8 cellular contexts compared by ENCODE assay signal in the genomic region with DNA sequence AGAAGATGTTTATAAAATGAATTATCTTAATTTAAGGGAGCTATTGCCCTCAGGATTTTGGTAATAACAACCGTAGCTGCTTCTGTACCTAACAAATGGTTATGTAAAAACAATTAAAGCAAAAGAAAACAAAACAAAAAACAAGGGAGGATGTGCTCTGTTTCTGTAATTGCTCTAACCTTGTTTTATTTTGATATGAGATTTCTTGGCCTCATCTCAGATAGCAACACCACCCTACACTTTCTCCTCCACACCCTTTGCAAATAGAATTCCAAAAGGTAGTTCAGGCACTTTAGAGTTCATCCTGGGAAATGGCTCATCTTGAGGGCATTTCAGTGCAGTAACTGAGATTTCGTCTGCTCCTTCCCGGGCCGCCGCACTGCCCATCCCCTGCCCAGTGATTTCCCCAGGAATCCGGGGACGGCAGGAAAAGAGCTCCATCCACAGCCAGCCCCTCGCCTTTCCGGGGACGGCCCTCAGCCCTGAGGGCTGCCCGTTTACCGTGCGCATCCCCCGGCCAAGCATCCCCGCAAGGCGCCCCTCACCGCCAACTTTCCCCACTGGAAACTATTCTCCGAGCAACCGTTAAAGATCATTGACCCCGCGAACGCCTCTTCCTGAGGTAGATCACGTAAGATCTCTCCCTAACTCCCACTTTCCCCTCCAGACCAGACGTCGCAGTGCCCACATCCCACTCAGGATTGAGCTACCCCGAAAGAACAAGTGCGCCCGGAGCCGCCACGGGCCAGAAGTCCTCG. TPM values are rescaled to one million over a fixed set of nuclear protein-coding genes. Genes with fewer than 3 reads are reported as not detected.
DNase-seq lines count a peak whose midpoint lies in the region; ATAC-seq, FAIRE-seq and TF ChIP-seq lines count a peak whose summit lies in the region.

No MANE protein-coding gene starts in this region.

- peak overlapping the region; percentile 96 to 99 (median 98) for H3K27ac Mint-ChIP-seq in naive thymus-derived CD4-positive, alpha-beta T cell

- peaks cover 30% of the 10 kb centered on the region for H3K4me1 ChIP-seq in endothelial cell of umbilical vein (ENCODE audit: control insufficient read depth, extremely low read depth, insufficient read depth, low read length)
- peaks cover 39 to 43% of the 10 kb centered on the region in 2 donors for H3K4me1 ChIP-seq in naive thymus-derived CD4-positive, alpha-beta T cell (ENCODE audit: control insufficient read depth in 2 of 2, insufficient read depth in 2 of 2, low read length in 2 of 2)

- CTCF ChIA-PET in RWPE1 (lab: Yijun Ruan, JAX) (interaction anchor here (0.6 to 1.2 kb wide), 2 partner anchors 87 to 157 kb away, joined by 3 to 4 read pairs; no protein-coding TSS in a partner anchor), endothelial cell of umbilical vein (lab: Charles Lee) (interaction anchor here (1.1 to 1.4 kb wide), 4 partner anchors 11 to 157 kb away, joined by 3 to 4 read pairs (median 4); no protein-coding TSS in a partner anchor)
- CTCF ChIA-PET in naive thymus-derived CD4-positive, alpha-beta T cell (lab: Charles Lee): interaction anchor here (0.7 to 1.0 kb wide), 2 partner anchors 28 to 153 kb away, joined by 3 read pairs; no protein-coding TSS in a partner anchor

- no peaks in the 10 kb centered on the region for H3K9me1 ChIP-seq in endothelial cell of umbilical vein (replicated peaks; ENCODE audit: control insufficient read depth, extremely low read depth, insufficient read depth, low read length)

- H3K36me3 Mint-ChIP-seq in naive thymus-derived CD4-positive, alpha-beta T cell: peaks cover 0 to 26% (median 6%) of the 10 kb centered on the region in 5 donors

- H3K4me3 Mint-ChIP-seq in naive thymus-derived CD4-positive, alpha-beta T cell: peak overlapping the region; percentile 93 to 100 (median 99)

- POLR2A ChIA-PET in RWPE1 (lab: Yijun Ruan, JAX; ENCODE audit: low non-redundant PET): no interaction called here
- POLR2A ChIA-PET in endothelial cell of umbilical vein (lab: Charles Lee): interaction anchor here (0.9 to 1.6 kb wide), 2 partner anchors 33 to 207 kb away, joined by 3 to 5 read pairs; no protein-coding TSS in a partner anchor
- POLR2A ChIA-PET in naive thymus-derived CD4-positive, alpha-beta T cell (lab: Charles Lee): interaction anchor here (0.5 to 5.7 kb wide), 17 partner anchors 8 to 804 kb away, joined by 3 to 75 read pairs (median 3); a partner anchor contains a TSS

- TF ChIP-seq CTCF in RWPE1 (conservative IDR thresholded peaks at IDR 0.05; ENCODE audit: low read depth) (no peak), endothelial cell of umbilical vein (IDR thresholded peaks at IDR 0.05; ENCODE audit: extremely low read depth in 1 of 2, insufficient read depth in 1 of 2, low read depth in 1 of 2, low read length in 2 of 2) (no peak)

- BruUV-seq in endothelial cell of umbilical vein (replicated peaks; lab: Mats Ljungman, UMichigan): no TSS peak

- H3K9me3 Mint-ChIP-seq in naive thymus-derived CD4-positive, alpha-beta T cell: peaks cover 0 to 9% (median 0%) of the 10 kb centered on the region in 11 donors

- H4K20me1 ChIP-seq in endothelial cell of umbilical vein (replicated peaks; ENCODE audit: control insufficient read depth, extremely low read depth, insufficient read depth, low read length): peaks cover 3% of the 10 kb centered on the region

- ATAC-seq in naive thymus-derived CD4-positive, alpha-beta T cell: no peak

- H3K4me1 Mint-ChIP-seq in naive thymus-derived CD4-positive, alpha-beta T cell: peaks cover 38 to 78% (median 62%) of the 10 kb centered on the region in 7 donors

- H3K27me3 Mint-ChIP-seq in naive thymus-derived CD4-positive, alpha-beta T cell: peaks cover 0 to 5% (median 0%) of the 10 kb centered on the region in 5 donors

- H3K4me2 ChIP-seq in endothelial cell of umbilical vein (ENCODE audit: insufficient read depth, low read length): peak overlapping the region; percentile 84

- dilution Hi-C loops in endothelial cell of umbilical vein (cut with MboI; ENCODE audit: extremely low pct_ligation_motif_present, low sequenced_read_pairs): no loop called here

- peak overlapping the region; percentile 68 to 92 (median 81) for H3K4me3 ChIP-seq in endothelial cell of umbilical vein (replicated peaks in 1 of 3; ENCODE audit: insufficient read depth in 1 of 3, low read depth in 1 of 3, low read length in 3 of 3)
- H3K4me3 ChIP-seq in naive thymus-derived CD4-positive, alpha-beta T cell (ENCODE audit: low read length): peak overlapping the region; percentile 89

- H3K27ac ChIP-seq in RWPE1 (peak overlapping the region; percentile 71), endothelial cell of umbilical vein (ENCODE audit: insufficient read depth, low read depth, low read length) (peak overlapping the region; percentile 12)
- H3K27ac ChIP-seq in naive thymus-derived CD4-positive, alpha-beta T cell (ENCODE audit: low read depth, low read length): peak overlapping the region; percentile 96

- H3K9me3 ChIP-seq in endothelial cell of umbilical vein (replicated peaks; ENCODE audit: control insufficient read depth, insufficient read depth, low read length): no peaks in the 10 kb centered on the region
- H3K9me3 ChIP-seq in naive thymus-derived CD4-positive, alpha-beta T cell (ENCODE audit: control insufficient read depth in 2 of 3, low read length in 3 of 3): no peaks in the 10 kb centered on the region

- H3K9ac ChIP-seq in endothelial cell of umbilical vein (replicated peaks; ENCODE audit: extremely low read depth, insufficient read depth, low read length): peak overlapping the region; percentile 75

- H3K36me3 ChIP-seq in endothelial cell of umbilical vein (ENCODE audit: control insufficient read depth in 2 of 2, extremely low read depth in 1 of 2, insufficient read depth in 2 of 2, low read length in 2 of 2): no peaks in the 10 kb centered on the region
- peaks cover 0 to 12% (median 0%) of the 10 kb centered on the region in 3 experiments for H3K36me3 ChIP-seq in naive thymus-derived CD4-positive, alpha-beta T cell (ENCODE audit: control insufficient read depth in 2 of 3, insufficient read depth in 3 of 3, low read length in 3 of 3)

- peaks cover 16% of the 10 kb centered on the region for H3K79me2 ChIP-seq in endothelial cell of umbilical vein (ENCODE audit: control insufficient read depth, insufficient read depth, low read length)

- intact Hi-C loops in endothelial cell of umbilical vein (cut with micrococcal nuclease): loop anchor here (2.0 to 5.0 kb wide), 4 partner anchors 33 to 207 kb away; a partner anchor contains a TSS
- intact Hi-C loops in naive thymus-derived CD4-positive, alpha-beta T cell (cut with micrococcal nuclease): loop anchor here (2.0 to 10.0 kb wide), 5 partner anchors 13 to 1355 kb away; a partner anchor contains a TSS

- H3K27me3 ChIP-seq in endothelial cell of umbilical vein (ENCODE audit: control insufficient read depth in 2 of 2, insufficient read depth in 2 of 2, low read length in 2 of 2): no peaks in the 10 kb centered on the region
- no peaks in the 10 kb centered on the region for H3K27me3 ChIP-seq in naive thymus-derived CD4-positive, alpha-beta T cell (ENCODE audit: control insufficient read depth in 2 of 2, insufficient read depth in 2 of 2, low read length in 2 of 2)

- FAIRE-seq in endothelial cell of umbilical vein (lab: Jason Lieb, UNC) (no peak), HTR-8/SVneo (lab: Jason Lieb, UNC) (no peak)

- DNase-seq in NCI-H2171 treated with DMSO at 0.1 percent for 48 hours (lab: John Stamatoyannopoulos, UW) (peak; percentile 16), NCI-H2171 (lab: John Stamatoyannopoulos, UW) (no peak), RWPE1 (ENCODE audit: low spot score) (peak; percentile 53), endothelial cell of umbilical vein (ENCODE audit: low read depth, low spot score) (peak; percentile 36), mesenteric fat pad (ENCODE audit: low spot score) (no peak), HTR-8/SVneo (ENCODE audit: insufficient read length, low spot score) (no peak)
- peak in 1 of 9 donors; percentile 13 for DNase-seq in naive thymus-derived CD4-positive, alpha-beta T cell
- DNase-seq in stimulated activated CD4-positive, alpha-beta T cell treated with anti-CD3 and anti-CD28 coated beads, Interleukin-4, amount 100 ng/mL, for 4 hours: no peak

- TF ChIP-seq POLR2A in endothelial cell of umbilical vein (IDR thresholded peaks at IDR 0.05; ENCODE audit: low read depth, low read length): no peak

- H2AFZ ChIP-seq in endothelial cell of umbilical vein (ENCODE audit: low read depth, low read length): peak overlapping the region; percentile 49

TF ChIP-seq in endothelial cell of umbilical vein, 7 proteins besides CTCF, POLR2A, EP300 and RAD21 (continues in another document):
- TF ChIP-seq POLR2AphosphoS5 (IDR thresholded peaks at IDR 0.05; ENCODE audit: insufficient read depth, low read depth, low read length): no peak
- TF ChIP-seq MYC (IDR thresholded peaks at IDR 0.05; ENCODE audit: low read depth, low read length): no peak
- TF ChIP-seq GATA2 (IDR thresholded peaks at IDR 0.05; ENCODE audit: insufficient read depth, insufficient read length, low read depth, low read length): no peak
- TF ChIP-seq JUN (IDR thresholded peaks at IDR 0.05; ENCODE audit: borderline replicate concordance, insufficient read depth, insufficient read length, low read depth): no peak

RNA-seq across cellular contexts. Expression of a gene that starts 1.2 kb away (rescaled TPM):
- 36.2 and 43.9 TPM in 2 replicates for total RNA-seq in endothelial cell of umbilical vein
- polyA plus RNA-seq in endothelial cell of umbilical vein: 7.7 and 10.9 TPM in 2 replicates
- 12.9 and 13.1 TPM in 2 replicates for polyA plus RNA-seq in endothelial cell of umbilical vein (2011; cell fraction: cytosol; rRNA removed)
- polyA plus RNA-seq in endothelial cell of umbilical vein (2011; cell fraction: nucleus; rRNA removed): 17.9 and 18.7 TPM in 2 replicates
- 14.3 and 20.1 TPM in 2 replicates for polyA plus RNA-seq in endothelial cell of umbilical vein (2012)
- 17.1 and 19.3 TPM in 2 replicates for polyA minus RNA-seq in endothelial cell of umbilical vein
- 16.2 TPM for polyA minus RNA-seq in endothelial cell of umbilical vein (2011; cell fraction: cytosol; rRNA and poly(A)+ RNA removed)
- 28.4 and 34.7 TPM in 2 replicates for polyA minus RNA-seq in endothelial cell of umbilical vein (2011; cell fraction: nucleus; rRNA and poly(A)+ RNA removed)
- 100 to 1,000 TPM; 160 to 207 (median 174) TPM for total RNA-seq in naive thymus-derived CD4-positive, alpha-beta T cell
- 100 to 1,000 TPM; 138 to 160 TPM for polyA plus RNA-seq in naive thymus-derived CD4-positive, alpha-beta T cell
- 39.5 TPM for total RNA-seq in mesenteric fat pad

RNA-seq across cellular contexts. Expression of a gene that starts 11.9 kb away (rescaled TPM):
- total RNA-seq in endothelial cell of umbilical vein (38.9 and 41.5 TPM in 2 replicates), mesenteric fat pad (33.4 TPM)
- 25.9 and 27.2 TPM in 2 replicates for polyA plus RNA-seq in endothelial cell of umbilical vein
- 23.8 and 25.4 TPM in 2 replicates for polyA plus RNA-seq in endothelial cell of umbilical vein (2011; cell fraction: cytosol; rRNA removed)
- polyA plus RNA-seq in endothelial cell of umbilical vein (2011; cell fraction: nucleus; rRNA removed): 38.0 and 38.7 TPM in 2 replicates
- polyA plus RNA-seq in endothelial cell of umbilical vein (2012): 35.1 and 36.8 TPM in 2 replicates
- 47.9 and 53.6 TPM in 2 replicates for polyA minus RNA-seq in endothelial cell of umbilical vein
- polyA minus RNA-seq in endothelial cell of umbilical vein (2011; cell fraction: cytosol; rRNA and poly(A)+ RNA removed): 22.6 TPM
- polyA minus RNA-seq in endothelial cell of umbilical vein (2011; cell fraction: nucleus; rRNA and poly(A)+ RNA removed): 40.5 and 45.3 TPM in 2 replicates
- total RNA-seq in naive thymus-derived CD4-positive, alpha-beta T cell: 10 to 100 TPM; 21.6 to 24.0 (median 22.8) TPM
- 1 to 10 TPM; 2.8 to 3.0 TPM for polyA plus RNA-seq in naive thymus-derived CD4-positive, alpha-beta T cell

Comparison
In these comparisons a context has a peak if more than half of its experiments do, and no peak if none do; other contexts are left out.
1. DNase-seq: peak in NCI-H2171 treated with DMSO at 0.1 percent for 48 hours (single experiment), RWPE1 (single experiment) and endothelial cell of umbilical vein (single experiment); none in NCI-H2171 (single experiment), mesenteric fat pad (single experiment), HTR-8/SVneo (single experiment) and stimulated activated CD4-positive, alpha-beta T cell treated with anti-CD3 and anti-CD28 coated beads, Interleukin-4, amount 100 ng/mL, for 4 hours (0 of 2).
2. H3K27ac ChIP-seq: peak in every context shown above with its lines; median percentile 96 in naive thymus-derived CD4-positive, alpha-beta T cell; 71 in RWPE1; 12 in endothelial cell of umbilical vein.